ENCODE assay signal across 34 cellular contexts in the genomic region with DNA sequence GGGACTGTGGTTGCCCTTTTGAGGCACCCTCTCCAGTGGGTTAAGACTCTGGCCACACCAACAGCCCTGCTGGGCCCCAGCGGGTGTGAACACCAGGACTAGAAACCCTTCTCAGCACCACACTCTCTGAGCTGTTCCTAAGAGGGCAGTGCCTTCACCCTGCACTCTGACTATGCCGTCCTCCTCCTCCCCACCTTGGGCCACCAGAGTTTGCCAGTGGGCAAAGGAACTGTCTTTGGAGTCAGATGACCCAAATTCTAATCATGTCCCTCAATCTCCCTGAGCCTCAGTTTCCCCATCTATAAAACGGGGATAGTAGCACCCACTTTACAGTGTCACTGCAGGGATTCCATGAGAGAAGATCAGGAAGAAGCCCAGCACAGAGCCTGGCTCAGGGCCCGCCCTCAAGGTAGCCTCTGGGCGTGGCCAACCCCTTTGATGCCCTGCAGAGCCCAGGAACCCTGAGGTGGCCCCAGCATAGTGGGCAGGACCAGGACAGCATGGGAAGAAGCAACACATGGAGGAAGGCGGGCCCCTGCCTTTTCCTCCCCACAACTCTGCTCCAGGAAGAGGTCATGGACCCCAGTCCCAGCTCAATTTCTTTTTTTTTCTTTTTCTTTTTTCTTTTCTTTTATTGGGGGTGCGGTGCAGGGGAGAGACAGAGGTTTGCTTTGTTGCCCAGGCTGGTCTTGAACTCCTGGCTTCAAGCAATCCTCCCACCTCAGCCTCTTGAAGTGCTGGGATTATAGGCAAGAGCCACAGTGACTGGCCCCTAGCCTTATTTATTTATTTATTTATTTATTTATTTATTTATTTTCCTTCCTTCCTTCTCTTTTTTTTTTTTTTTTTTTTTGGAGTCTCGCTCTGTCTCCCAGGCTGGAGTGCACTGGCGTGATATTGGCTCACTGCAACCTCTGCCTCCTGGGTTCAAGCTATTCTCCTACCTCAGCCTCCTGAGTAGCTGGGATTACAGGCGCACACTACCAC.
A peak's percentile ranks its signal among the peaks of the same experiment; 100 is the strongest.
DNase-seq lines count a peak whose midpoint lies in the region; ATAC-seq and TF ChIP-seq lines count a peak whose summit lies in the region.
"Had no signal": no experiment of that assay in that cellular context is flagged by ENCODE, and none has a peak within 500 bp of the region (broad histone marks: within the 10 kb centered on the region; RNA-seq: fewer than 3 reads in every experiment).

No MANE protein-coding gene starts in this region.

- no peak overlapping the region; a peak in 1 of 5 replicates for H3K4me3 Mint-ChIP-seq in H9
- H3K4me3 Mint-ChIP-seq: HFFc6, mesothelial cell of epicardium had no signal

- no peaks in the 10 kb centered on the region for H3K36me3 Mint-ChIP-seq in H9 (ENCODE audit: insufficient read depth in 1 of 3, low read depth in 3 of 3)
- no peaks in the 10 kb centered on the region for H3K36me3 Mint-ChIP-seq in activated naive CD4-positive, alpha-beta T cell treated with anti-CD3 and anti-CD28 coated beads, Interleukin-2, amount 50 U/mL, for 72 hours
- H3K36me3 Mint-ChIP-seq: mesothelial cell of epicardium had no signal

- no peak overlapping the region for H3K4ac ChIP-seq in H9 (ENCODE audit: low read depth, low read length)

- no peak overlapping the region for H4K8ac ChIP-seq in H9 (replicated peaks; ENCODE audit: insufficient read length, low read depth, low read length)

- H3K4me3 ChIP-seq in A673 (ENCODE audit: low read depth, low read length, poor library complexity, severe bottlenecking) (peak overlapping the region; percentile 10), RWPE2 (ENCODE audit: severe bottlenecking) (no peak overlapping the region)
- H3K4me3 ChIP-seq: adrenal gland, right atrium auricular region, stomach, thyroid gland, uterus had no signal

- BruUV-seq in A673 (replicated peaks; lab: Mats Ljungman, UMichigan) = no TSS peak

- H3K27me3 Mint-ChIP-seq in H9 (ENCODE audit: low read depth) = peaks cover 81% of the 10 kb centered on the region

- H2BK20ac ChIP-seq in H9 (ENCODE audit: low read depth, low read length, poor library complexity, severe bottlenecking) = no peak overlapping the region

- no peak overlapping the region for H2BK5ac ChIP-seq in H9 (ENCODE audit: insufficient read length, low read length)

- no peak overlapping the region for H2BK120ac ChIP-seq in H9 (ENCODE audit: low read depth, low read length, poor library complexity, severe bottlenecking)

- no peak overlapping the region; a peak in 1 of 7 replicates for H3K27ac Mint-ChIP-seq in H9
- no peak overlapping the region for H3K27ac Mint-ChIP-seq in activated naive CD4-positive, alpha-beta T cell treated with anti-CD3 and anti-CD28 coated beads, Interleukin-2, amount 50 U/mL, for 72 hours
- H3K27ac Mint-ChIP-seq: HFFc6, mesothelial cell of epicardium had no signal

- H3K9me3 Mint-ChIP-seq in H9 = peaks cover 0 to 2% of the 10 kb centered on the region in 2 experiments; a peak in 2 of 5 replicates
- H3K9me3 Mint-ChIP-seq in activated naive CD4-positive, alpha-beta T cell treated with anti-CD3 and anti-CD28 coated beads, Interleukin-2, amount 50 U/mL, for 72 hours = no peaks in the 10 kb centered on the region
- H3K9me3 Mint-ChIP-seq: HFFc6, mesothelial cell of epicardium had no signal

- no peaks in the 10 kb centered on the region for H3K23me2 ChIP-seq in H9 (ENCODE audit: insufficient read length, low read depth, low read length, poor library complexity, severe bottlenecking)

- no peaks in the 10 kb centered on the region for H3K79me2 ChIP-seq in H9 (ENCODE audit: insufficient read depth, low read length)

- H3K23ac ChIP-seq in H9 (ENCODE audit: insufficient read length, low read depth, low read length) = no peak overlapping the region

- no peaks in the 10 kb centered on the region for H4K20me1 ChIP-seq in H9 (ENCODE audit: control insufficient read depth, insufficient read depth, insufficient read length)

- 0 out of 3 replicates have a peak, but pooled peaks have one; percentile 18 for ATAC-seq in RWPE2 (ENCODE audit: low read depth)
- ATAC-seq in left lobe of liver = peak; percentile 30
- ATAC-seq in HG03520 (IDR thresholded peaks at IDR 0.05; ENCODE audit: unreplicated experiment) = no peak
- no peak for ATAC-seq in activated naive CD4-positive, alpha-beta T cell treated with anti-CD3 and anti-CD28 coated beads, Interleukin-2, amount 50 U/mL, for 72 hours
- ATAC-seq: esophagus mucosa, T-helper 17 cell had no signal

- H3K14ac ChIP-seq in H9 (ENCODE audit: insufficient read depth, low read length) = no peak overlapping the region

- H3K9ac ChIP-seq in H9 (ENCODE audit: extremely low read depth, insufficient read length, low read length) = no peak overlapping the region
- H3K9ac ChIP-seq: KMS-11, SK-N-SH had no signal

- H3K79me1 ChIP-seq in H9 (ENCODE audit: insufficient read depth, low read depth, low read length, poor library complexity, severe bottlenecking) = no peaks in the 10 kb centered on the region

- no peak overlapping the region for H4K91ac ChIP-seq in H9 (ENCODE audit: insufficient read length, low read depth, low read length)

- peaks cover 27 to 34% of the 10 kb centered on the region in 2 experiments for H3K4me1 Mint-ChIP-seq in H9

- no peak overlapping the region for H3K18ac ChIP-seq in H9 (ENCODE audit: insufficient read length, low read depth, low read length)

- H3K9me3 ChIP-seq in A673 (ENCODE audit: low read depth, low read length, poor library complexity, severe bottlenecking) (no peaks in the 10 kb centered on the region), H9 (ENCODE audit: control insufficient read depth, low read depth, low read length) (no peaks in the 10 kb centered on the region), RWPE2 (ENCODE audit: severe bottlenecking) (no peaks in the 10 kb centered on the region)
- H3K9me3 ChIP-seq: adrenal gland, neutrophil, right atrium auricular region, SK-N-SH, stomach, thyroid gland, uterus had no signal

- TF ChIP-seq CTCF in A673 (conservative IDR thresholded peaks at IDR 0.05; ENCODE audit: low read depth, low read length) = no peak
- TF ChIP-seq CTCF in H9 (conservative IDR thresholded peaks at IDR 0.05) = no peak
- TF ChIP-seq CTCF in RWPE2 (IDR thresholded peaks at IDR 0.05; ENCODE audit: poor library complexity, severe bottlenecking) = no peak

- H4K5ac ChIP-seq in H9 (ENCODE audit: insufficient read length, low read depth, low read length) = no peak overlapping the region

- POLR2A ChIA-PET in A673 (lab: Charles Lee; ENCODE audit: low non-redundant PET) = no interaction called here

- H2BK15ac ChIP-seq in H9 (ENCODE audit: low read depth, low read length) = no peak overlapping the region

- H3K27me3 ChIP-seq in A673 (replicated peaks; ENCODE audit: insufficient read depth, low read depth, low read length, poor library complexity) (no peaks in the 10 kb centered on the region), H9 (ENCODE audit: insufficient read depth, low read length) (no peaks in the 10 kb centered on the region; the same call in 1 of the 2 replicates), RWPE2 (ENCODE audit: insufficient read depth, poor library complexity, severe bottlenecking) (peaks cover 2% of the 10 kb centered on the region)
- H3K27me3 ChIP-seq: adrenal gland, right atrium auricular region, thyroid gland, uterus had no signal

- H3T11ph ChIP-seq in H9 (ENCODE audit: low read length) = no peak overlapping the region

- H3K56ac ChIP-seq in H9 (ENCODE audit: insufficient read length, low read depth, low read length) = no peak overlapping the region

- no peak overlapping the region for H2AK5ac ChIP-seq in H9 (ENCODE audit: insufficient read length, low read length)

- H3K4me1 ChIP-seq in A673 (ENCODE audit: insufficient read depth, low read length, poor library complexity, severe bottlenecking) (peaks cover 55% of the 10 kb centered on the region), H9 (ENCODE audit: insufficient read depth, low read length) (peaks cover 6% of the 10 kb centered on the region; the same call in 1 of the 2 replicates), RWPE2 (ENCODE audit: insufficient read depth, poor library complexity, severe bottlenecking) (no peaks in the 10 kb centered on the region)
- H3K4me1 ChIP-seq: adrenal gland, thyroid gland had no signal

- CTCF ChIA-PET in A673 (lab: Charles Lee) = no interaction called here

- H3K27ac ChIP-seq in A673 (ENCODE audit: low read depth, low read length, poor library complexity, severe bottlenecking) = peak overlapping the region; percentile 70
- H3K27ac ChIP-seq in H9 (ENCODE audit: insufficient read length, low read depth, low read length) = no peak overlapping the region
- no peak overlapping the region for H3K27ac ChIP-seq in RWPE2 (ENCODE audit: poor library complexity, severe bottlenecking)
- H3K27ac ChIP-seq: adrenal gland, KMS-11, neutrophil, right atrium auricular region, RWPE1, stomach, thyroid gland, uterus had no signal

- H3K36me3 ChIP-seq in A673 (ENCODE audit: insufficient read depth, low read length, poor library complexity, severe bottlenecking) = no peaks in the 10 kb centered on the region
- no peaks in the 10 kb centered on the region for H3K36me3 ChIP-seq in RWPE2 (ENCODE audit: low read depth)
- H3K36me3 ChIP-seq: adrenal gland, neutrophil, right atrium auricular region, stomach, thyroid gland, uterus had no signal

- H2AFZ ChIP-seq in H9 (ENCODE audit: low read length) = no peak overlapping the region

- no CpG with 5 or more reads among the region's 10 CpGs for WGBS in H9 (ENCODE audit: extremely low coverage, insufficient read length, low lambda C conversion rate)

- H2BK12ac ChIP-seq in H9 (ENCODE audit: insufficient read length, low read depth, low read length) = no peak overlapping the region

- intact Hi-C loops in A673 (cut with micrococcal nuclease; ENCODE audit: unreplicated experiment) = no loop called here

- DNase-seq in A673 (ENCODE audit: low spot score) (no peak), H9 (peak; percentile 47), RWPE2 (ENCODE audit: low spot score) (no peak), left lobe of liver (ENCODE audit: low spot score) (no peak), NCI-H1048 (lab: John Stamatoyannopoulos, UW) (no peak)
- no peak for DNase-seq in activated naive CD4-positive, alpha-beta T cell treated with anti-CD3 and anti-CD28 coated beads, Interleukin-2, amount 50 U/mL, for 72 hours (ENCODE audit: low spot score in 2 of 2)
- DNase-seq: activated naive CD4-positive, alpha-beta T cell; C1 segment of cervical spinal cord; central memory CD4-positive, alpha-beta T cell; COR-L47; dermis blood vessel endothelial cell; DMS79; GDM1; HFFc6; kidney; NCI-H1436; NCI-H2081; NCI-H226; NCI-H774; posterior cingulate gyrus; stimulated activated CD8-positive, alpha-beta memory T cell treated with anti-CD3 and anti-CD28 coated beads, Interleukin-4, amount 100 ng/mL, for 48 hours; stomach; T-helper 17 cell; thyroid gland; uterus had no signal

- H3K4me2 ChIP-seq in H9 (ENCODE audit: insufficient read depth, insufficient read length, low read length) = no peak overlapping the region
- H3K4me2 ChIP-seq: KMS-11 had no signal

Comparison
In these comparisons a context has a peak if more than half of its experiments do, and no peak if none do; other contexts are left out.
1. ATAC-seq: peak in RWPE2 (single experiment) and left lobe of liver (single experiment); none in HG03520 (single experiment) and activated naive CD4-positive, alpha-beta T cell treated with anti-CD3 and anti-CD28 coated beads, Interleukin-2, amount 50 U/mL, for 72 hours (0 of 2).